Comparison of ENCODE assay signal across 10 cellular contexts in the genomic region with DNA sequence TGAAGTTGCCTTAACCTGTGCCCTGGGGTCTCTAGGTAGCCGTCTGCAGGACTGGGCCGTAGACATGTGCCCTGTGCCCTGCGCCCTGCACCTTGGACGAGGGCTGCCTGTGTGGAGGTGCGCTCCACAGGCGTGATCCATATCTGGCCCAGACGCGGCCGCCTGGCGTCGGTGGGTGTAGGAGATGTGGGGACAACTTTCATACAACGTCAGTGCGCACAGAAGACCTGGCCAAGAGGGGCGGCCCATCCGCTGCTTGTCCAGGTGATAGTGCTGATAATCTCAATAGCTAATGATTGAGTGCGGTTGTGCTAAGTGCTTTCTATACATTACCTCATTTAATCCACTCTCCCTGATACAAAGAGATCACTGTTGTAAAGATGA. TPM values are rescaled to one million over a fixed set of nuclear protein-coding genes. Genes with fewer than 3 reads are reported as not detected.
DNase-seq lines count a peak whose midpoint lies in the region; ATAC-seq and TF ChIP-seq lines count a peak whose summit lies in the region.
"Had no signal": no experiment of that assay in that cellular context is flagged by ENCODE, and none has a peak within 500 bp of the region (broad histone marks: within the 10 kb centered on the region; RNA-seq: fewer than 3 reads in every experiment).

No MANE protein-coding gene starts in this region.

- ATAC-seq in HCT116 = no peak
- no peak for ATAC-seq in natural killer cell treated with Interleukin-12 subunit alpha and Interleukin-12 subunit beta and Interleukin-15 and Interleukin-18, amount 100 ng/mL, for 72 hours

- DNase-seq in HCT116 (ENCODE audit: low read depth, low spot score) = no peak
- no peak for DNase-seq in natural killer cell treated with Interleukin-12 subunit alpha and Interleukin-12 subunit beta and Interleukin-15 and Interleukin-18, amount 100 ng/mL, for 72 hours (ENCODE audit: low spot score)
- DNase-seq in ACHN = no peak
- no peak for DNase-seq in GDM1 (lab: John Stamatoyannopoulos, UW)
- no peak for DNase-seq in NCI-H1930 (lab: John Stamatoyannopoulos, UW)
- DNase-seq in A673 (ENCODE audit: low spot score) = no peak
- DNase-seq: DMS 273 treated with DMSO at 0.1 percent for 48 hours had no signal

- no peaks in the 10 kb centered on the region for H3K79me2 ChIP-seq in HCT116 (ENCODE audit: insufficient read depth, low read length)

- H3K9me3 ChIP-seq in BLaER1 (0 out of 2 replicates have a peak, but pooled peaks cover 5% of the 10 kb centered on the region), HCT116 (ENCODE audit: control insufficient read depth in 1 of 2, insufficient read depth in 1 of 2, low read depth in 1 of 2, low read length in 2 of 2) (no peaks in the 10 kb centered on the region), A673 (ENCODE audit: low read depth, low read length, poor library complexity, severe bottlenecking) (no peaks in the 10 kb centered on the region)
- H3K9me3 ChIP-seq: MG63 had no signal

- intact Hi-C loops in HCT116 (cut with micrococcal nuclease) = loop anchor here (10.0 kb wide), 1 partner anchor 560 kb away; no protein-coding TSS in a partner anchor
- intact Hi-C loops in A673 (cut with micrococcal nuclease; ENCODE audit: unreplicated experiment) = no loop called here

- TF ChIP-seq POLR2A in HCT116 (IDR thresholded peaks at IDR 0.05; ENCODE audit: borderline replicate concordance, extremely low read depth, insufficient read depth, insufficient read length) = no peak

- H4K20me1 ChIP-seq in BLaER1 (no peaks in the 10 kb centered on the region), HCT116 (ENCODE audit: insufficient read depth) (no peaks in the 10 kb centered on the region)

- TF ChIP-seq CTCF in HCT116 (IDR thresholded peaks at IDR 0.05 in 2 of 3, conservative IDR thresholded peaks at IDR 0.05 in 1 of 3; ENCODE audit: borderline replicate concordance in 1 of 3, insufficient read depth in 1 of 3, low read depth in 2 of 3, low read length in 2 of 3) (no peak), brain (conservative IDR thresholded peaks at IDR 0.05) (no peak), A673 (conservative IDR thresholded peaks at IDR 0.05; ENCODE audit: low read depth, low read length) (no peak)

- H3K36me3 Mint-ChIP-seq in brain = no peaks in the 10 kb centered on the region
- H3K36me3 Mint-ChIP-seq in natural killer cell treated with Interleukin-12 subunit alpha and Interleukin-12 subunit beta and Interleukin-15 and Interleukin-18, amount 100 ng/mL, for 72 hours = peaks cover 32% of the 10 kb centered on the region

- H2AFZ ChIP-seq in HCT116 (ENCODE audit: low read depth, low read length, poor library complexity, severe bottlenecking) = no peak overlapping the region

- POLR2A ChIA-PET in HCT116 (lab: Charles Lee) (no interaction called here), A673 (lab: Charles Lee; ENCODE audit: low non-redundant PET) (no interaction called here)

- no peaks in the 10 kb centered on the region for H3K9me2 ChIP-seq in HCT116 (ENCODE audit: insufficient read depth)

- no peak for TF ChIP-seq RAD21 in HCT116 (IDR thresholded peaks at IDR 0.05; ENCODE audit: low read depth)

- BruUV-seq in HCT116 (replicated peaks; lab: Mats Ljungman, UMichigan) (no TSS peak), A673 (replicated peaks; lab: Mats Ljungman, UMichigan) (no TSS peak)

- H3K27me3 Mint-ChIP-seq in brain = peaks cover 31% of the 10 kb centered on the region
- H3K27me3 Mint-ChIP-seq in natural killer cell treated with Interleukin-12 subunit alpha and Interleukin-12 subunit beta and Interleukin-15 and Interleukin-18, amount 100 ng/mL, for 72 hours = no peaks in the 10 kb centered on the region

- H3K27ac ChIP-seq in BLaER1 (0 out of 2 replicates have a peak overlapping the region, but pooled peaks have one; percentile 92), HCT116 (ENCODE audit: low read depth, low read length) (no peak overlapping the region), A673 (ENCODE audit: low read depth, low read length, poor library complexity, severe bottlenecking) (no peak overlapping the region)

- H3K4me1 Mint-ChIP-seq in brain = peaks cover 17% of the 10 kb centered on the region
- H3K4me1 Mint-ChIP-seq in natural killer cell treated with Interleukin-12 subunit alpha and Interleukin-12 subunit beta and Interleukin-15 and Interleukin-18, amount 100 ng/mL, for 72 hours (ENCODE audit: low read depth in 2 of 2) = peaks cover 44 to 51% of the 10 kb centered on the region in 2 donors

- H3K9me3 Mint-ChIP-seq in brain = peaks cover 3 to 17% (median 11%) of the 10 kb centered on the region in 5 experiments
- H3K9me3 Mint-ChIP-seq in natural killer cell treated with Interleukin-12 subunit alpha and Interleukin-12 subunit beta and Interleukin-15 and Interleukin-18, amount 100 ng/mL, for 72 hours = peaks cover 6% of the 10 kb centered on the region

- H3K9ac ChIP-seq in BLaER1 = peak overlapping the region; percentile 88
- no peak overlapping the region for H3K9ac ChIP-seq in HCT116 (ENCODE audit: low read length)

- CTCF ChIA-PET in HCT116 (lab: Charles Lee) (no interaction called here), A673 (lab: Charles Lee) (no interaction called here)

- peaks cover 45% of the 10 kb centered on the region for H3K4me1 ChIP-seq in BLaER1
- H3K4me1 ChIP-seq in HCT116 (ENCODE audit: control insufficient read depth in 1 of 2, insufficient read depth in 2 of 2, low read length in 2 of 2) = peaks cover 2 to 12% of the 10 kb centered on the region in 2 experiments; a peak in 1 of 4 replicates
- no peaks in the 10 kb centered on the region for H3K4me1 ChIP-seq in A673 (ENCODE audit: insufficient read depth, low read length, poor library complexity, severe bottlenecking)

- H3K27ac Mint-ChIP-seq in brain = peak overlapping the region in 2 of 5 experiments; percentile 73 to 74
- H3K27ac Mint-ChIP-seq in natural killer cell treated with Interleukin-12 subunit alpha and Interleukin-12 subunit beta and Interleukin-15 and Interleukin-18, amount 100 ng/mL, for 72 hours = peak overlapping the region; percentile 91 to 94

- H3K4me3 ChIP-seq in BLaER1 (peak overlapping the region; percentile 89), HCT116 (replicated peaks in 1 of 2; ENCODE audit: low read depth in 1 of 2, low read length in 2 of 2) (no peak overlapping the region), A673 (ENCODE audit: low read depth, low read length, poor library complexity, severe bottlenecking) (no peak overlapping the region)

- peak overlapping the region; percentile 98 for H3K4me2 ChIP-seq in BLaER1
- peak overlapping the region; percentile 76 for H3K4me2 ChIP-seq in HCT116 (ENCODE audit: low read length)

- in situ Hi-C loops in ACHN (cut with HindIII; ENCODE audit: low pct_ligation_motif_present, low pct_unique_long_range_greater_than_20kb, low sequenced_read_pairs) = no loop called here

- H3K4me3 Mint-ChIP-seq in brain = peak overlapping the region; percentile 79 to 85 (median 81)
- H3K4me3 Mint-ChIP-seq in natural killer cell treated with Interleukin-12 subunit alpha and Interleukin-12 subunit beta and Interleukin-15 and Interleukin-18, amount 100 ng/mL, for 72 hours = peak overlapping the region; percentile 91

- H3K36me3 ChIP-seq in BLaER1 = no peaks in the 10 kb centered on the region
- H3K36me3 ChIP-seq in HCT116 (ENCODE audit: control insufficient read depth in 1 of 2, insufficient read depth in 2 of 2, low read length in 2 of 2) = no peaks in the 10 kb centered on the region
- H3K36me3 ChIP-seq in A673 (ENCODE audit: insufficient read depth, low read length, poor library complexity, severe bottlenecking) = no peaks in the 10 kb centered on the region
- H3K36me3 ChIP-seq: MG63 had no signal

- RAD21 ChIA-PET in HCT116 (lab: Charles Lee; ENCODE audit: low non-redundant PET in 1 of 2, low total read pairs in 2 of 2, uncharacterized antibody in 2 of 2, unreplicated experiment in 2 of 2) = no interaction called here

- H3K27me3 ChIP-seq in BLaER1 = no peaks in the 10 kb centered on the region
- H3K27me3 ChIP-seq in HCT116 (ENCODE audit: insufficient read depth, low read length) = no peaks in the 10 kb centered on the region
- H3K27me3 ChIP-seq in A673 (replicated peaks; ENCODE audit: insufficient read depth, low read depth, low read length, poor library complexity) = peaks cover 46% of the 10 kb centered on the region

TF ChIP-seq in HCT116, 20 proteins besides CTCF, POLR2A, EP300 and RAD21:
- TF ChIP-seq SIN3A (IDR thresholded peaks at IDR 0.05; ENCODE audit: low read depth) (no peak), ZFX (IDR thresholded peaks at IDR 0.05) (no peak), EZH2 (IDR thresholded peaks at IDR 0.05) (no peak), JUND (IDR thresholded peaks at IDR 0.05) (no peak), EGR1 (IDR thresholded peaks at IDR 0.05; ENCODE audit: low read depth) (no peak), ZNF274 (IDR thresholded peaks at IDR 0.05; ENCODE audit: low read depth, low read length) (no peak), TCF7L2 (IDR thresholded peaks at IDR 0.05; ENCODE audit: borderline replicate concordance, extremely low read depth, insufficient read depth, insufficient read length) (no peak), YY1 (IDR thresholded peaks at IDR 0.05; ENCODE audit: extremely low read depth, insufficient replicate concordance, low read depth, low read length) (no peak), FOSL1 (IDR thresholded peaks at IDR 0.05; ENCODE audit: low read depth) (no peak)
- TF ChIP-seq, protein P1, sequence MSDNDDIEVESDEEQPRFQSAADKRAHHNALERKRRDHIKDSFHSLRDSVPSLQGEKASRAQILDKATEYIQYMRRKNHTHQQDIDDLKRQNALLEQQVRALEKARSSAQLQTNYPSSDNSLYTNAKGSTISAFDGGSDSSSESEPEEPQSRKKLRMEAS (IDR thresholded peaks at IDR 0.05) = no peak

RNA-seq across cellular contexts. Expression of a gene that starts 0.7 kb away (rescaled TPM):
- total RNA-seq in HCT116 (2021; ENCODE audit: unreplicated experiment) = 1.6 TPM
- polyA plus RNA-seq in HCT116 (2012) = 0.87 and 0.97 TPM in 2 replicates
- 1.3 TPM for polyA plus RNA-seq in brain (ENCODE audit: insufficient read depth, low read depth, low replicate concordance)
- 100 to 1,000 TPM; 154 to 241 TPM for total RNA-seq in natural killer cell treated with Interleukin-12 subunit alpha and Interleukin-12 subunit beta and Interleukin-15 and Interleukin-18, amount 100 ng/mL, for 72 hours
- not detected in 2 replicates for total RNA-seq in A673 (2021)

Comparison
In these comparisons a context has a peak if more than half of its experiments do, and no peak if none do; other contexts are left out.
1. RNA of a gene that starts 0.7 kb away (total RNA-seq): 154 to 241 TPM in natural killer cell treated with Interleukin-12 subunit alpha and Interleukin-12 subunit beta and Interleukin-15 and Interleukin-18, amount 100 ng/mL, for 72 hours; 1.6 TPM in HCT116 (single experiment) and not detected in A673; every median in the first group is over 10 times any median in the second.